ENCODE assay signal across 1 cellular context in the genomic region with DNA sequence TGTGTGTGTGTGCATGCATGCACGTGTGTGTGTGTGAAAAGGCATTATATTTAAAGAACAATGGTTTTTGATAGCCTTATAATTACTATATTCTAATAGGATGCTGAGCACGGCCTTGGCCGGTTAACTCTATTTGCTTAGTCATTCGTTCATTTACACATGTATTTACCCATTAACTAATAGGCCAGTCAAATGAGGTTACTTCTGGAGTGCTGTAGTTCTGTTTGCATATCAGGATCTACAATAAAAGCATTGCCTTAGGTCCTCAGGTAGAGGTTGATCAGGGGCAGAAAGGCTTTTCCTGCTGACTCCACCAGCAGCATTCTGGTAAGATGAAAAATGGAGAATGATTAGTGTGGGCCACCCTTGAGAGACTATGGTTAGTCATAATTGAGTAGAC.
TF ChIP-seq lines count a peak whose summit lies in the region.

No MANE protein-coding gene starts in this region.

TF ChIP-seq in GM23338, 12 proteins besides CTCF, POLR2A, EP300 and RAD21:
- TF ChIP-seq, protein P1, sequence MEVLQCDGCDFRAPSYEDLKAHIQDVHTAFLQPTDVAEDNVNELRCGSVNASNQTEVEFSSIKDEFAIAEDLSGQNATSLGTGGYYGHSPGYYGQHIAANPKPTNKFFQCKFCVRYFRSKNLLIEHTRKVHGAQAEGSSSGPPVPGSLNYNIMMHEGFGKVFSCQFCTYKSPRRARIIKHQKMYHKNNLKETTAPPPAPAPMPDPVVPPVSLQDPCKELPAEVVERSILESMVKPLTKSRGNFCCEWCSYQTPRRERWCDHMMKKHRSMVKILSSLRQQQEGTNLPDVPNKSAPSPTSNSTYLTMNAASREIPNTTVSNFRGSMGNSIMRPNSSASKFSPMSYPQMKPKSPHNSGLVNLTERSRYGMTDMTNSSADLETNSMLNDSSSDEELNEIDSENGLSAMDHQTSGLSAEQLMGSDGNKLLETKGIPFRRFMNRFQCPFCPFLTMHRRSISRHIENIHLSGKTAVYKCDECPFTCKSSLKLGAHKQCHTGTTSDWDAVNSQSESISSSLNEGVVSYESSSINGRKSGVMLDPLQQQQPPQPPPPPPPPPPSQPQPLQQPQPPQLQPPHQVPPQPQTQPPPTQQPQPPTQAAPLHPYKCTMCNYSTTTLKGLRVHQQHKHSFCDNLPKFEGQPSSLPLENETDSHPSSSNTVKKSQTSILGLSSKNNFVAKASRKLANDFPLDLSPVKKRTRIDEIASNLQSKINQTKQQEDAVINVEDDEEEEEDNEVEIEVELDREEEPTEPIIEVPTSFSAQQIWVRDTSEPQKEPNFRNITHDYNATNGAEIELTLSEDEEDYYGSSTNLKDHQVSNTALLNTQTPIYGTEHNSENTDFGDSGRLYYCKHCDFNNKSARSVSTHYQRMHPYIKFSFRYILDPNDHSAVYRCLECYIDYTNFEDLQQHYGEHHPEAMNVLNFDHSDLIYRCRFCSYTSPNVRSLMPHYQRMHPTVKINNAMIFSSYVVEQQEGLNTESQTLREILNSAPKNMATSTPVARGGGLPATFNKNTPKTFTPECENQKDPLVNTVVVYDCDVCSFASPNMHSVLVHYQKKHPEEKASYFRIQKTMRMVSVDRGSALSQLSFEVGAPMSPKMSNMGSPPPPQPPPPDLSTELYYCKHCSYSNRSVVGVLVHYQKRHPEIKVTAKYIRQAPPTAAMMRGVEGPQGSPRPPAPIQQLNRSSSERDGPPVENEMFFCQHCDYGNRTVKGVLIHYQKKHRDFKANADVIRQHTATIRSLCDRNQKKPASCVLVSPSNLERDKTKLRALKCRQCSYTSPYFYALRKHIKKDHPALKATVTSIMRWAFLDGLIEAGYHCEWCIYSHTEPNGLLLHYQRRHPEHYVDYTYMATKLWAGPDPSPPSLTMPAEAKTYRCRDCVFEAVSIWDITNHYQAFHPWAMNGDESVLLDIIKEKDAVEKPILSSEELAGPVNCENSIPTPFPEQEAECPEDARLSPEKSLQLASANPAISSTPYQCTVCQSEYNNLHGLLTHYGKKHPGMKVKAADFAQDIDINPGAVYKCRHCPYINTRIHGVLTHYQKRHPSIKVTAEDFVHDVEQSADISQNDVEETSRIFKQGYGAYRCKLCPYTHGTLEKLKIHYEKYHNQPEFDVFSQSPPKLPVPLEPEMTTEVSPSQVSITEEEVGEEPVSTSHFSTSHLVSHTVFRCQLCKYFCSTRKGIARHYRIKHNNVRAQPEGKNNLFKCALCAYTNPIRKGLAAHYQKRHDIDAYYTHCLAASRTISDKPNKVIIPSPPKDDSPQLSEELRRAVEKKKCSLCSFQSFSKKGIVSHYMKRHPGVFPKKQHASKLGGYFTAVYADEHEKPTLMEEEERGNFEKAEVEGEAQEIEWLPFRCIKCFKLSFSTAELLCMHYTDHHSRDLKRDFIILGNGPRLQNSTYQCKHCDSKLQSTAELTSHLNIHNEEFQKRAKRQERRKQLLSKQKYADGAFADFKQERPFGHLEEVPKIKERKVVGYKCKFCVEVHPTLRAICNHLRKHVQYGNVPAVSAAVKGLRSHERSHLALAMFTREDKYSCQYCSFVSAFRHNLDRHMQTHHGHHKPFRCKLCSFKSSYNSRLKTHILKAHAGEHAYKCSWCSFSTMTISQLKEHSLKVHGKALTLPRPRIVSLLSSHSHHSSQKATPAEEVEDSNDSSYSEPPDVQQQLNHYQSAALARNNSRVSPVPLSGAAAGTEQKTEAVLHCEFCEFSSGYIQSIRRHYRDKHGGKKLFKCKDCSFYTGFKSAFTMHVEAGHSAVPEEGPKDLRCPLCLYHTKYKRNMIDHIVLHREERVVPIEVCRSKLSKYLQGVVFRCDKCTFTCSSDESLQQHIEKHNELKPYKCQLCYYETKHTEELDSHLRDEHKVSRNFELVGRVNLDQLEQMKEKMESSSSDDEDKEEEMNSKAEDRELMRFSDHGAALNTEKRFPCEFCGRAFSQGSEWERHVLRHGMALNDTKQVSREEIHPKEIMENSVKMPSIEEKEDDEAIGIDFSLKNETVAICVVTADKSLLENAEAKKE (CRISPR knock-in tag; IDR thresholded peaks at IDR 0.05): no peak
- TF ChIP-seq ZNF331 (CRISPR knock-in tag; IDR thresholded peaks at IDR 0.05; ENCODE audit: low read depth): no peak
- no peak for TF ChIP-seq POLR2AphosphoS5 (IDR thresholded peaks at IDR 0.05; ENCODE audit: low read depth)
- no peak for TF ChIP-seq EZH2phosphoT487 (IDR thresholded peaks at IDR 0.05; ENCODE audit: unreplicated experiment)
- TF ChIP-seq, protein P2, sequence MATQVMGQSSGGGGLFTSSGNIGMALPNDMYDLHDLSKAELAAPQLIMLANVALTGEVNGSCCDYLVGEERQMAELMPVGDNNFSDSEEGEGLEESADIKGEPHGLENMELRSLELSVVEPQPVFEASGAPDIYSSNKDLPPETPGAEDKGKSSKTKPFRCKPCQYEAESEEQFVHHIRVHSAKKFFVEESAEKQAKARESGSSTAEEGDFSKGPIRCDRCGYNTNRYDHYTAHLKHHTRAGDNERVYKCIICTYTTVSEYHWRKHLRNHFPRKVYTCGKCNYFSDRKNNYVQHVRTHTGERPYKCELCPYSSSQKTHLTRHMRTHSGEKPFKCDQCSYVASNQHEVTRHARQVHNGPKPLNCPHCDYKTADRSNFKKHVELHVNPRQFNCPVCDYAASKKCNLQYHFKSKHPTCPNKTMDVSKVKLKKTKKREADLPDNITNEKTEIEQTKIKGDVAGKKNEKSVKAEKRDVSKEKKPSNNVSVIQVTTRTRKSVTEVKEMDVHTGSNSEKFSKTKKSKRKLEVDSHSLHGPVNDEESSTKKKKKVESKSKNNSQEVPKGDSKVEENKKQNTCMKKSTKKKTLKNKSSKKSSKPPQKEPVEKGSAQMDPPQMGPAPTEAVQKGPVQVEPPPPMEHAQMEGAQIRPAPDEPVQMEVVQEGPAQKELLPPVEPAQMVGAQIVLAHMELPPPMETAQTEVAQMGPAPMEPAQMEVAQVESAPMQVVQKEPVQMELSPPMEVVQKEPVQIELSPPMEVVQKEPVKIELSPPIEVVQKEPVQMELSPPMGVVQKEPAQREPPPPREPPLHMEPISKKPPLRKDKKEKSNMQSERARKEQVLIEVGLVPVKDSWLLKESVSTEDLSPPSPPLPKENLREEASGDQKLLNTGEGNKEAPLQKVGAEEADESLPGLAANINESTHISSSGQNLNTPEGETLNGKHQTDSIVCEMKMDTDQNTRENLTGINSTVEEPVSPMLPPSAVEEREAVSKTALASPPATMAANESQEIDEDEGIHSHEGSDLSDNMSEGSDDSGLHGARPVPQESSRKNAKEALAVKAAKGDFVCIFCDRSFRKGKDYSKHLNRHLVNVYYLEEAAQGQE (IDR thresholded peaks at IDR 0.05; ENCODE audit: unreplicated experiment): no peak
- TF ChIP-seq, protein P3, sequence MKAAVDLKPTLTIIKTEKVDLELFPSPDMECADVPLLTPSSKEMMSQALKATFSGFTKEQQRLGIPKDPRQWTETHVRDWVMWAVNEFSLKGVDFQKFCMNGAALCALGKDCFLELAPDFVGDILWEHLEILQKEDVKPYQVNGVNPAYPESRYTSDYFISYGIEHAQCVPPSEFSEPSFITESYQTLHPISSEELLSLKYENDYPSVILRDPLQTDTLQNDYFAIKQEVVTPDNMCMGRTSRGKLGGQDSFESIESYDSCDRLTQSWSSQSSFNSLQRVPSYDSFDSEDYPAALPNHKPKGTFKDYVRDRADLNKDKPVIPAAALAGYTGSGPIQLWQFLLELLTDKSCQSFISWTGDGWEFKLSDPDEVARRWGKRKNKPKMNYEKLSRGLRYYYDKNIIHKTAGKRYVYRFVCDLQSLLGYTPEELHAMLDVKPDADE (IDR thresholded peaks at IDR 0.05): no peak
- no peak for TF ChIP-seq STAT1 (IDR thresholded peaks at IDR 0.05; ENCODE audit: unreplicated experiment)
- no peak for TF ChIP-seq CREB1 (CRISPR knock-in tag; IDR thresholded peaks at IDR 0.05; ENCODE audit: low read depth)
- TF ChIP-seq JUNB (IDR thresholded peaks at IDR 0.05; ENCODE audit: unreplicated experiment): no peak
- no peak for TF ChIP-seq ZNF114 (CRISPR knock-in tag; IDR thresholded peaks at IDR 0.05)
- TF ChIP-seq EZH2 (IDR thresholded peaks at IDR 0.05; ENCODE audit: low read depth, unreplicated experiment): no peak
- TF ChIP-seq NANOG (IDR thresholded peaks at IDR 0.05; ENCODE audit: borderline replicate concordance): no peak
